In genomic region chr1:238991730-238992490, GRCh38 we compare ENCODE assay signal across 24 cellular contexts.
DNase-seq lines count a peak whose midpoint lies in the region; ATAC-seq, FAIRE-seq and TF ChIP-seq lines count a peak whose summit lies in the region.
"Had no signal": no experiment of that assay in that cellular context is flagged by ENCODE, and none has a peak within 500 bp of the region (broad histone marks: within the 10 kb centered on the region; RNA-seq: fewer than 3 reads in every experiment).

No MANE protein-coding gene starts in this region.

- no peaks in the 10 kb centered on the region for H3K27me3 ChIP-seq in BE2C
- H3K27me3 ChIP-seq: right atrium auricular region, uterus had no signal

- TF ChIP-seq CTCF in BE2C (IDR thresholded peaks at IDR 0.05; ENCODE audit: low read depth, low read length), result no peak
- no peak for TF ChIP-seq CTCF in astrocyte of the cerebellum (IDR thresholded peaks at IDR 0.05; ENCODE audit: low read depth, low read length, missing control alignments)
- TF ChIP-seq CTCF in D721Med (IDR thresholded peaks at IDR 0.05; ENCODE audit: insufficient read depth, missing control alignments), result no peak

- no peak overlapping the region for H3K4me3 Mint-ChIP-seq in effector memory CD8-positive, alpha-beta T cell
- H3K4me3 Mint-ChIP-seq: activated B cell treated with CpG ODN at 0.5 μM for 24 hours had no signal

- H3K27me3 Mint-ChIP-seq in effector memory CD8-positive, alpha-beta T cell, result no peaks in the 10 kb centered on the region
- H3K27me3 Mint-ChIP-seq: activated B cell treated with CpG ODN at 0.5 μM for 24 hours had no signal

- FAIRE-seq in D721Med (lab: Jason Lieb, UNC), result no peak
- FAIRE-seq: HTR-8/SVneo, RCC 7860 had no signal

- peaks cover 0 to 3% of the 10 kb centered on the region in 2 donors for H3K9me3 Mint-ChIP-seq in effector memory CD8-positive, alpha-beta T cell

- H3K27ac Mint-ChIP-seq in effector memory CD8-positive, alpha-beta T cell, result no peak overlapping the region
- H3K27ac Mint-ChIP-seq: activated B cell treated with CpG ODN at 0.5 μM for 24 hours had no signal

- H3K4me3 ChIP-seq in BE2C (ENCODE audit: low read depth, low read length), result no peak overlapping the region
- H3K4me3 ChIP-seq in astrocyte of the cerebellum (ENCODE audit: low read depth, low read length), result no peak overlapping the region
- H3K4me3 ChIP-seq: HAP-1, right atrium auricular region, SK-N-MC, uterus had no signal

- H3K4me1 ChIP-seq in BE2C, result peaks cover 5% of the 10 kb centered on the region
- H3K4me1 ChIP-seq: HAP-1, right atrium auricular region, uterus had no signal

- H3K36me3 ChIP-seq in BE2C, result no peaks in the 10 kb centered on the region
- H3K36me3 ChIP-seq: HAP-1, right atrium auricular region, uterus had no signal

- in situ Hi-C loops in astrocyte of the cerebellum (cut with HindIII; ENCODE audit: low sequenced_read_pairs), result no loop called here

- H3K36me3 Mint-ChIP-seq in effector memory CD8-positive, alpha-beta T cell (ENCODE audit: insufficient read depth), result no peaks in the 10 kb centered on the region

- no peaks in the 10 kb centered on the region for H3K9me3 ChIP-seq in BE2C
- H3K9me3 ChIP-seq: HAP-1, right atrium auricular region, uterus had no signal

- no peaks in the 10 kb centered on the region for H3K4me1 Mint-ChIP-seq in effector memory CD8-positive, alpha-beta T cell (ENCODE audit: low read depth in 2 of 2)
- H3K4me1 Mint-ChIP-seq: activated B cell treated with CpG ODN at 0.5 μM for 24 hours had no signal

- no peak for ATAC-seq in GM19455 (IDR thresholded peaks at IDR 0.05; ENCODE audit: unreplicated experiment)
- no peak for ATAC-seq in effector memory CD8-positive, alpha-beta T cell (replicated peaks)

- DNase-seq in BE2C (peak; percentile 52), M059J (ENCODE audit: low read depth) (peak; percentile 2), astrocyte of the cerebellum (ENCODE audit: low read depth) (peak; percentile 29), myocyte (ENCODE audit: low read depth) (peak; percentile 74), D721Med (ENCODE audit: insufficient read length, low spot score) (no peak), midbrain (lab: John Stamatoyannopoulos, UW) (no peak)
- no peak for DNase-seq in effector memory CD8-positive, alpha-beta T cell
- DNase-seq: activated B cell treated with CpG ODN at 0.5 μM for 24 hours; activated CD4-positive, alpha-beta T cell treated with anti-CD3 and anti-CD28 coated beads, Interleukin-2, amount 50 U/mL, for 48 hours; amniotic stem cell; cerebellar nuclear complex; DMS153; effector memory CD4-positive, alpha-beta T cell; NCI-H1048; NCI-H1930; NCI-H345; stimulated activated CD8-positive, alpha-beta memory T cell treated with anti-CD3 and anti-CD28 coated beads, Interleukin-4, amount 100 ng/mL, for 48 hours; uterus had no signal

Comparison
In these comparisons a context has a peak if more than half of its experiments do, and no peak if none do; other contexts are left out.
1. DNase-seq: peak in BE2C (single experiment), M059J (single experiment), astrocyte of the cerebellum (single experiment) and myocyte (single experiment); none in D721Med (single experiment), midbrain (single experiment) and effector memory CD8-positive, alpha-beta T cell (0 of 3).